Comparison of ENCODE assay signal across 1 cellular context in the genomic region with DNA sequence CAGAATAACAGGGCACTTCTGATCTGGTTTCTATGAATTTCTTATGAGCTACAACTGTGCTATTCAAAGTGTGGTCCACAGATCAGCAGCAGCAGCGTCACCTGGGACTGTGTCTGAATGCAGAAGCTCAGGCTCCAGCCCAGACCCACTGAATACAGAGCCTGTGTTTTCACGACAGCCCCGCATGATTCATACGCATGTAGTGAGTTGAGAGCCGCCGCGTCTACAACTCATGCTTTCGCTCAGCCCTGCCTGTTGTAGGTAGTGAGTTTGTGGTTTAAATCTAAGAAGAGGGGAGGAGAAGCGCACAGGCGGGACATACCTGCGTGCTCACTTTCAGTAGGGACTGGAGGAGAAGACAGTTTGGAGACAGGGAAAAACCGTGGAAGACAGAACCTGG.
TF ChIP-seq lines count a peak whose summit lies in the region.

No MANE protein-coding gene starts in this region.

TF ChIP-seq in H1, 55 proteins besides CTCF, POLR2A, EP300 and RAD21:
- TF ChIP-seq USF2 (IDR thresholded peaks at IDR 0.05; ENCODE audit: low read length) (no peak), TAF1 (IDR thresholded peaks at IDR 0.05; ENCODE audit: low read depth, low read length) (no peak), HDAC2 (IDR thresholded peaks at IDR 0.05; ENCODE audit: borderline replicate concordance in 1 of 2, low read depth in 2 of 2, low read length in 2 of 2) (no peak), JUN (IDR thresholded peaks at IDR 0.05; ENCODE audit: low read depth, low read length) (no peak), JUND (IDR thresholded peaks at IDR 0.05; ENCODE audit: low read length) (no peak)
